16 cellular contexts compared by ENCODE assay signal in genomic region chr6:14283600-14284235, GRCh38.
A peak's percentile ranks its signal among the peaks of the same experiment; 100 is the strongest.
DNase-seq lines count a peak whose midpoint lies in the region; ATAC-seq and TF ChIP-seq lines count a peak whose summit lies in the region.
"Had no signal": no experiment of that assay in that cellular context is flagged by ENCODE, and none has a peak within 500 bp of the region (broad histone marks: within the 10 kb centered on the region; RNA-seq: fewer than 3 reads in every experiment).

No MANE protein-coding gene starts in this region.

- in situ Hi-C loops in Panc1 (cut with HindIII; ENCODE audit: low pct_unique_long_range_greater_than_20kb, low sequenced_read_pairs): no loop called here

- intact Hi-C loops in Panc1 (cut with micrococcal nuclease; ENCODE audit: unreplicated experiment) (no loop called here), left ventricle myocardium superior (cut with micrococcal nuclease) (no loop called here)

- H3K4me3 ChIP-seq in Panc1 (ENCODE audit: low read depth in 2 of 2, low read length in 2 of 2): no peak overlapping the region
- H3K4me3 ChIP-seq in coronary artery: no peak overlapping the region
- H3K4me3 ChIP-seq: transverse colon had no signal

- no peaks in the 10 kb centered on the region for H3K27me3 Mint-ChIP-seq in stimulated activated naive CD8-positive, alpha-beta T cell treated with anti-CD3 and anti-CD28 coated beads, Interleukin-15, Interleukin-2, amounts not matched to agents 100 ng/mL and 50 ng/mL, for 24 hours
- no peaks in the 10 kb centered on the region for H3K27me3 Mint-ChIP-seq in stimulated activated naive CD8-positive, alpha-beta T cell treated with anti-CD3 and anti-CD28 coated beads, Interleukin-15, amount 100 ng/mL, for 72 hours
- H3K27me3 Mint-ChIP-seq: CD4-positive, alpha-beta memory T cell had no signal

- no TSS peak for BruUV-seq in Panc1 (replicated peaks; lab: Mats Ljungman, UMichigan)

- POLR2A ChIA-PET in Panc1 (lab: Charles Lee): no interaction called here

- no peak for DNase-seq in stimulated activated naive CD8-positive, alpha-beta T cell treated with anti-CD3 and anti-CD28 coated beads, Interleukin-15, amount 100 ng/mL, for 72 hours
- DNase-seq in Panc1 (ENCODE audit: low read depth, low spot score) (no peak), left ventricle myocardium superior (peak; percentile 39), GM03348 (ENCODE audit: low spot score) (no peak), OCI-M2 (lab: John Stamatoyannopoulos, UW; ENCODE audit: unreplicated experiment) (no peak), coronary artery (ENCODE audit: low spot score) (no peak)
- DNase-seq in activated CD4-positive, alpha-beta T cell treated with anti-CD3 and anti-CD28 coated beads, Interleukin-2, amount 50 U/mL, for 48 hours: no peak
- DNase-seq: CD4-positive, alpha-beta memory T cell; dermis blood vessel endothelial cell; HCEC 1CT; head of caudate nucleus; midbrain; NCI-H524 treated with DMSO at 0.1 percent for 48 hours; transverse colon had no signal

- no peaks in the 10 kb centered on the region for H3K36me3 ChIP-seq in Panc1 (ENCODE audit: control insufficient read depth, insufficient read depth, low read length)
- H3K36me3 ChIP-seq: transverse colon had no signal

- no peak for ATAC-seq in stimulated activated naive CD8-positive, alpha-beta T cell treated with anti-CD3 and anti-CD28 coated beads, Interleukin-15, amount 100 ng/mL, for 72 hours
- ATAC-seq in Panc1 (no peak), left ventricle myocardium superior (peak; percentile 89)
- ATAC-seq: activated naive CD4-positive, alpha-beta T cell treated with anti-CD3 and anti-CD28 coated beads, Interleukin-2, amount 50 U/mL, for 72 hours had no signal

- H3K27me3 ChIP-seq in Panc1 (ENCODE audit: control insufficient read depth, insufficient read depth, low read length): no peaks in the 10 kb centered on the region
- H3K27me3 ChIP-seq: transverse colon had no signal

- no peaks in the 10 kb centered on the region; the same call in 1 of the 2 replicates for H3K4me1 ChIP-seq in Panc1 (ENCODE audit: control insufficient read depth, insufficient read depth, low read length)
- H3K4me1 ChIP-seq: transverse colon had no signal

- TF ChIP-seq CTCF in Panc1 (IDR thresholded peaks at IDR 0.05): 0 out of 2 replicates have a peak, but pooled peaks have one; percentile 10
- TF ChIP-seq CTCF in coronary artery (IDR thresholded peaks at IDR 0.05): no peak

- H3K36me3 Mint-ChIP-seq in stimulated activated naive CD8-positive, alpha-beta T cell treated with anti-CD3 and anti-CD28 coated beads, Interleukin-15, Interleukin-2, amounts not matched to agents 100 ng/mL and 50 ng/mL, for 24 hours (ENCODE audit: low read depth): no peaks in the 10 kb centered on the region

- no peaks in the 10 kb centered on the region for H3K9me3 ChIP-seq in Panc1 (ENCODE audit: control insufficient read depth, insufficient read depth, low read depth, low read length)
- H3K9me3 ChIP-seq: transverse colon had no signal

- H3K9me3 Mint-ChIP-seq in stimulated activated naive CD8-positive, alpha-beta T cell treated with anti-CD3 and anti-CD28 coated beads, Interleukin-15, Interleukin-2, amounts not matched to agents 100 ng/mL and 50 ng/mL, for 24 hours: no peaks in the 10 kb centered on the region
- no peaks in the 10 kb centered on the region for H3K9me3 Mint-ChIP-seq in stimulated activated naive CD8-positive, alpha-beta T cell treated with anti-CD3 and anti-CD28 coated beads, Interleukin-15, amount 100 ng/mL, for 72 hours
- H3K9me3 Mint-ChIP-seq: activated naive CD4-positive, alpha-beta T cell treated with anti-CD3 and anti-CD28 coated beads, Interleukin-2, amount 50 U/mL, for 72 hours had no signal

- no peak overlapping the region for H3K27ac ChIP-seq in Panc1 (ENCODE audit: low read length)
- peak overlapping the region in 1 of 2 donors; percentile 20 for H3K27ac ChIP-seq in coronary artery
- H3K27ac ChIP-seq: transverse colon had no signal

- CTCF ChIA-PET in Panc1 (lab: Charles Lee): no interaction called here

- no peak overlapping the region for H3K4me3 Mint-ChIP-seq in stimulated activated naive CD8-positive, alpha-beta T cell treated with anti-CD3 and anti-CD28 coated beads, Interleukin-15, Interleukin-2, amounts not matched to agents 100 ng/mL and 50 ng/mL, for 24 hours
- H3K4me3 Mint-ChIP-seq in stimulated activated naive CD8-positive, alpha-beta T cell treated with anti-CD3 and anti-CD28 coated beads, Interleukin-15, amount 100 ng/mL, for 72 hours: no peak overlapping the region
- H3K4me3 Mint-ChIP-seq: CD4-positive, alpha-beta memory T cell had no signal

- H3K27ac Mint-ChIP-seq in stimulated activated naive CD8-positive, alpha-beta T cell treated with anti-CD3 and anti-CD28 coated beads, Interleukin-15, Interleukin-2, amounts not matched to agents 100 ng/mL and 50 ng/mL, for 24 hours: peak overlapping the region; percentile 9
- peak overlapping the region in 1 of 2 donors; percentile 29 for H3K27ac Mint-ChIP-seq in stimulated activated naive CD8-positive, alpha-beta T cell treated with anti-CD3 and anti-CD28 coated beads, Interleukin-15, amount 100 ng/mL, for 72 hours

- H3K4me1 Mint-ChIP-seq in stimulated activated naive CD8-positive, alpha-beta T cell treated with anti-CD3 and anti-CD28 coated beads, Interleukin-15, Interleukin-2, amounts not matched to agents 100 ng/mL and 50 ng/mL, for 24 hours (ENCODE audit: low read depth): peaks cover 3% of the 10 kb centered on the region
- H3K4me1 Mint-ChIP-seq in stimulated activated naive CD8-positive, alpha-beta T cell treated with anti-CD3 and anti-CD28 coated beads, Interleukin-15, amount 100 ng/mL, for 72 hours: no peaks in the 10 kb centered on the region
